ENCODE assay signal across 1 cellular context in the genomic region with DNA sequence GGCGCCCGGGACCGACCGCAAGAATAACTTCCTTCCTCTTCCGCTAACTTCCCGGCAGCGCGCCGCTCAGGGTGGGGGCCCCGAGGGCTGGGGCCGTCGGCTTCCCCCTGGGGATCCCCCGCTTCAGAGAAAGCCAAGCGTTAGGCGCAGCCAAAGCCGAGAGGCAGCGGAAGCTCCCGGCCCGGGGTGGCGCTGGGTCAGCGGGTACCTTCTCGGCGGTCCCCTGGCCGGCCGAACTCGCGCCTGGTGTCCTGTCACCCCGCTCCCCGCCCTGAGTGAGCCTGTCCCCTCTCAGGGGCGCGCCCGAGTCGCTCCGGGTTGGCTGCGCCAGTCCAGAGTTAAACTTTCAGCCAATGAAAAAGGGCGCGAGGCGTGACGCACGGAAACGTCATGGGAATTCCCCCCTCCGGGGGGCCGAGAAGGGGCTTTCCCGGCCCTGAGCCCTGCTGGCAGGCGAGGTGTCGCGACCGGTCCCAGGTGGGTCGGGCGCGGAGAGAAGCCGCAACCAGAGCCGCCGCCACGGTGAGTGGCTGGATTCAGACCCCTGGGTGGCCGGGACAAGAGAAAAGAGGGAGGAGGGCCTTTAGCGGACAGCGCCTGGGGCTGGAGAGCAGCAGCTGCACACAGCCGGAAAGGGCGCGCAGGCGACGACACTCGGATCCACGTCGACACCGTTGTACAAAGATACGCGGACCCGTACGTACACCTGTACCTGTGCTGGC.
A peak's percentile ranks its signal among the peaks of the same experiment; 100 is the strongest.
TF ChIP-seq lines count a peak whose summit lies in the region.

No MANE protein-coding gene starts in this region.

TF ChIP-seq in IMR-90, 13 proteins besides CTCF, POLR2A, EP300 and RAD21:
- TF ChIP-seq NFE2L2 (IDR thresholded peaks at IDR 0.05; ENCODE audit: low read depth, low read length): no peak
- peak; percentile 74; the same call in 1 of the 2 replicates for TF ChIP-seq SMC3 (IDR thresholded peaks at IDR 0.05; ENCODE audit: low read depth, low read length)
- no peak for TF ChIP-seq MAFK (IDR thresholded peaks at IDR 0.05; ENCODE audit: low read depth, low read length)
- TF ChIP-seq FOS (IDR thresholded peaks at IDR 0.05; ENCODE audit: low read depth, low read length): peak; percentile 34; the same call in 1 of the 2 replicates
- TF ChIP-seq CHD1 (IDR thresholded peaks at IDR 0.05; ENCODE audit: low read depth, low read length): no peak; the same call in 1 of the 2 replicates
- 0 out of 2 replicates have a peak, but pooled peaks have one; percentile 2 for TF ChIP-seq USF2 (IDR thresholded peaks at IDR 0.05; ENCODE audit: low read depth, low read length)
- peak; percentile 24; the same call in 1 of the 2 replicates for TF ChIP-seq BHLHE40 (IDR thresholded peaks at IDR 0.05; ENCODE audit: low read depth, low read length)
- TF ChIP-seq, protein P1, sequence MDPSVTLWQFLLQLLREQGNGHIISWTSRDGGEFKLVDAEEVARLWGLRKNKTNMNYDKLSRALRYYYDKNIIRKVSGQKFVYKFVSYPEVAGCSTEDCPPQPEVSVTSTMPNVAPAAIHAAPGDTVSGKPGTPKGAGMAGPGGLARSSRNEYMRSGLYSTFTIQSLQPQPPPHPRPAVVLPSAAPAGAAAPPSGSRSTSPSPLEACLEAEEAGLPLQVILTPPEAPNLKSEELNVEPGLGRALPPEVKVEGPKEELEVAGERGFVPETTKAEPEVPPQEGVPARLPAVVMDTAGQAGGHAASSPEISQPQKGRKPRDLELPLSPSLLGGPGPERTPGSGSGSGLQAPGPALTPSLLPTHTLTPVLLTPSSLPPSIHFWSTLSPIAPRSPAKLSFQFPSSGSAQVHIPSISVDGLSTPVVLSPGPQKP (IDR thresholded peaks at IDR 0.05; ENCODE audit: borderline replicate concordance, low read depth, low read length): no peak
- peak; percentile 93 for TF ChIP-seq MAZ (IDR thresholded peaks at IDR 0.05; ENCODE audit: borderline replicate concordance, low read depth, low read length)
- TF ChIP-seq CEBPB (IDR thresholded peaks at IDR 0.05; ENCODE audit: low read depth, low read length): no peak
- TF ChIP-seq RCOR1 (IDR thresholded peaks at IDR 0.05; ENCODE audit: insufficient replicate concordance, low read length): no peak
- TF ChIP-seq RFX5 (IDR thresholded peaks at IDR 0.05; ENCODE audit: low read depth, low read length): no peak
- no peak for TF ChIP-seq MXI1 (IDR thresholded peaks at IDR 0.05; ENCODE audit: borderline replicate concordance, low read depth, low read length)
